ENCODE assay signal across 1 cellular context in the genomic region with DNA sequence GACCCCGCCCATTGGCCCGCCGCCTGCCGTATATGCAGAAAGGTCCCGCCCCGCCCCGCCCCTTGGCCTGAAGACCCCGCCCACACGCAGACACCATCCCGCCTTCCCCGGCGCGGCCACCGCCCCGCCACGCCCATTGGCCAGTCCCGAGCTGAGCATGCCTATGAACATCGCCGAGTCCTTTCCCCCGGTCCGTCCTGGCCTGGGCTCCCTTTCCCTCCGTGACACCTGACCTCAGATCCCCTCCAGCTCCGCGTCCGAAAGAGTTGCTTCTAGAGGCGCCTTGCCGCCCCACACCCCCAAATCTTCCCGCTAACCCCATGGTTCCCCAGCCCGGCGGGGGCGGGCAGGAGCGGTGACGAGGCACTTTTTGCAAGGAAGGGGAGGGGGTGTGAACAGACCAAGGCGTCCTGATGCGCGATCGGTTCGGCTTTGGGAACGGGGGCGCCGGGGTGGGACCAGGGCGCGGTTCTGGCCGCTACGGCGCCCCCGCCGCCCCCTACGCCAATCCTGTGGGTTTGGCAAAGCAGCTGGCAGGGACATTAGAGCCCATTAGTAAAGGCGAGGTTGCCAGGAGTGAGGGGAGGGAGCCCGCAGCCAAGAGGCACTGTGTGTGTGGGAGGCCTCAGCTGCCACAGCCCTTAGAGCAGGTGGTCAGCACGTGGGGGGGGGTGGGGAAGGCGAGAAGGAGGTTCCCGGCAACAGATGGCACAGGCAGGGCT.
TF ChIP-seq lines count a peak whose summit lies in the region.

No MANE protein-coding gene starts in this region.

TF ChIP-seq in GM12878, 131 proteins besides CTCF, POLR2A, EP300 and RAD21 (continued from another document and continues in another):
- no peak for TF ChIP-seq REST (IDR thresholded peaks at IDR 0.05; ENCODE audit: low read depth, low read length)
- TF ChIP-seq YY1 (IDR thresholded peaks at IDR 0.05; ENCODE audit: low read depth, low read length): no peak
- TF ChIP-seq, protein P1, sequence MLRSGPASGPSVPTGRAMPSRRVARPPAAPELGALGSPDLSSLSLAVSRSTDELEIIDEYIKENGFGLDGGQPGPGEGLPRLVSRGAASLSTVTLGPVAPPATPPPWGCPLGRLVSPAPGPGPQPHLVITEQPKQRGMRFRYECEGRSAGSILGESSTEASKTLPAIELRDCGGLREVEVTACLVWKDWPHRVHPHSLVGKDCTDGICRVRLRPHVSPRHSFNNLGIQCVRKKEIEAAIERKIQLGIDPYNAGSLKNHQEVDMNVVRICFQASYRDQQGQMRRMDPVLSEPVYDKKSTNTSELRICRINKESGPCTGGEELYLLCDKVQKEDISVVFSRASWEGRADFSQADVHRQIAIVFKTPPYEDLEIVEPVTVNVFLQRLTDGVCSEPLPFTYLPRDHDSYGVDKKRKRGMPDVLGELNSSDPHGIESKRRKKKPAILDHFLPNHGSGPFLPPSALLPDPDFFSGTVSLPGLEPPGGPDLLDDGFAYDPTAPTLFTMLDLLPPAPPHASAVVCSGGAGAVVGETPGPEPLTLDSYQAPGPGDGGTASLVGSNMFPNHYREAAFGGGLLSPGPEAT (IDR thresholded peaks at IDR 0.05; ENCODE audit: low read depth): 0 out of 2 replicates have a peak, but pooled peaks have one; percentile 18
- no peak for TF ChIP-seq SREBF1 (IDR thresholded peaks at IDR 0.05; ENCODE audit: low read length)
- TF ChIP-seq ZNF207 (IDR thresholded peaks at IDR 0.05; ENCODE audit: borderline replicate concordance): no peak
- no peak for TF ChIP-seq TBL1XR1 (IDR thresholded peaks at IDR 0.05; ENCODE audit: low read depth, low read length)
- TF ChIP-seq ZNF622 (IDR thresholded peaks at IDR 0.05): no peak
- TF ChIP-seq, protein P2, sequence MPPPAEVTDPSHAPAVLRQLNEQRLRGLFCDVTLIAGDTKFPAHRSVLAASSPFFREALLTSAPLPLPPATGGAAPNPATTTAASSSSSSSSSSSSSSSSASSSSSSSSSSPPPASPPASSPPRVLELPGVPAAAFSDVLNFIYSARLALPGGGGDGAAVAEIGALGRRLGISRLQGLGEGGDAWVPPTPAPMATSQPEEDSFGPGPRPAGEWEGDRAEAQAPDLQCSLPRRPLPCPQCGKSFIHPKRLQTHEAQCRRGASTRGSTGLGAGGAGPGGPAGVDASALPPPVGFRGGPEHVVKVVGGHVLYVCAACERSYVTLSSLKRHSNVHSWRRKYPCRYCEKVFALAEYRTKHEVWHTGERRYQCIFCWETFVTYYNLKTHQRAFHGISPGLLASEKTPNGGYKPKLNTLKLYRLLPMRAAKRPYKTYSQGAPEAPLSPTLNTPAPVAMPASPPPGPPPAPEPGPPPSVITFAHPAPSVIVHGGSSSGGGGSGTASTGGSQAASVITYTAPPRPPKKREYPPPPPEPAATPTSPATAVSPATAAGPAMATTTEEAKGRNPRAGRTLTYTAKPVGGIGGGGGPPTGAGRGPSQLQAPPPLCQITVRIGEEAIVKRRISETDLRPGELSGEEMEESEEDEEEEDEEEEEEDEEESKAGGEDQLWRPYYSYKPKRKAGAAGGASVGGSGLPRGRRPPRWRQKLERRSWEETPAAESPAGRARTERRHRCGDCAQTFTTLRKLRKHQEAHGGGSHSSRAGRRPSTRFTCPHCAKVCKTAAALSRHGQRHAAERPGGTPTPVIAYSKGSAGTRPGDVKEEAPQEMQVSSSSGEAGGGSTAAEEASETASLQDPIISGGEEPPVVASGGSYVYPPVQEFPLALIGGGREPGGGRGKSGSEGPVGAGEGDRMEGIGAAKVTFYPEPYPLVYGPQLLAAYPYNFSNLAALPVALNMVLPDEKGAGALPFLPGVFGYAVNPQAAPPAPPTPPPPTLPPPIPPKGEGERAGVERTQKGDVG (CRISPR knock-in tag; IDR thresholded peaks at IDR 0.05): no peak
- TF ChIP-seq ATF2 (IDR thresholded peaks at IDR 0.05; ENCODE audit: low read length): no peak
- no peak for TF ChIP-seq GATAD2B (conservative IDR thresholded peaks at IDR 0.05; ENCODE audit: low read depth)
- no peak for TF ChIP-seq ZNF217 (IDR thresholded peaks at IDR 0.05)
- no peak for TF ChIP-seq MYC (IDR thresholded peaks at IDR 0.05; ENCODE audit: insufficient read depth, insufficient read length, insufficient replicate concordance, low read length, severe bottlenecking)
- no peak for TF ChIP-seq ZNF24 (IDR thresholded peaks at IDR 0.05)
- TF ChIP-seq BRCA1 (IDR thresholded peaks at IDR 0.05; ENCODE audit: low read depth, low read length): no peak
- TF ChIP-seq ZNF592 (IDR thresholded peaks at IDR 0.05): no peak
- no peak for TF ChIP-seq HCFC1 (IDR thresholded peaks at IDR 0.05; ENCODE audit: low read length)
- no peak for TF ChIP-seq FOXK2 (IDR thresholded peaks at IDR 0.05)
- TF ChIP-seq SPI1 (IDR thresholded peaks at IDR 0.05; ENCODE audit: borderline replicate concordance, insufficient read depth, low read depth, low read length): no peak
- TF ChIP-seq, protein P3, sequence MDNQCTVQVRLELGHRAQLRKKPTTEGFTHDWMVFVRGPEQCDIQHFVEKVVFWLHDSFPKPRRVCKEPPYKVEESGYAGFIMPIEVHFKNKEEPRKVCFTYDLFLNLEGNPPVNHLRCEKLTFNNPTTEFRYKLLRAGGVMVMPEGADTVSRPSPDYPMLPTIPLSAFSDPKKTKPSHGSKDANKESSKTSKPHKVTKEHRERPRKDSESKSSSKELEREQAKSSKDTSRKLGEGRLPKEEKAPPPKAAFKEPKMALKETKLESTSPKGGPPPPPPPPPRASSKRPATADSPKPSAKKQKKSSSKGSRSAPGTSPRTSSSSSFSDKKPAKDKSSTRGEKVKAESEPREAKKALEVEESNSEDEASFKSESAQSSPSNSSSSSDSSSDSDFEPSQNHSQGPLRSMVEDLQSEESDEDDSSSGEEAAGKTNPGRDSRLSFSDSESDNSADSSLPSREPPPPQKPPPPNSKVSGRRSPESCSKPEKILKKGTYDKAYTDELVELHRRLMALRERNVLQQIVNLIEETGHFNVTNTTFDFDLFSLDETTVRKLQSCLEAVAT (IDR thresholded peaks at IDR 0.05): no peak
- no peak for TF ChIP-seq EED (IDR thresholded peaks at IDR 0.05; ENCODE audit: low read depth)
- TF ChIP-seq RCOR1 (conservative IDR thresholded peaks at IDR 0.05; ENCODE audit: low read depth, low read length): no peak
- TF ChIP-seq PAX5 (IDR thresholded peaks at IDR 0.05; ENCODE audit: borderline replicate concordance, low read depth, low read length): no peak
- no peak for TF ChIP-seq CHD1 (IDR thresholded peaks at IDR 0.05; ENCODE audit: low read depth, low read length)
- TF ChIP-seq, protein P4, sequence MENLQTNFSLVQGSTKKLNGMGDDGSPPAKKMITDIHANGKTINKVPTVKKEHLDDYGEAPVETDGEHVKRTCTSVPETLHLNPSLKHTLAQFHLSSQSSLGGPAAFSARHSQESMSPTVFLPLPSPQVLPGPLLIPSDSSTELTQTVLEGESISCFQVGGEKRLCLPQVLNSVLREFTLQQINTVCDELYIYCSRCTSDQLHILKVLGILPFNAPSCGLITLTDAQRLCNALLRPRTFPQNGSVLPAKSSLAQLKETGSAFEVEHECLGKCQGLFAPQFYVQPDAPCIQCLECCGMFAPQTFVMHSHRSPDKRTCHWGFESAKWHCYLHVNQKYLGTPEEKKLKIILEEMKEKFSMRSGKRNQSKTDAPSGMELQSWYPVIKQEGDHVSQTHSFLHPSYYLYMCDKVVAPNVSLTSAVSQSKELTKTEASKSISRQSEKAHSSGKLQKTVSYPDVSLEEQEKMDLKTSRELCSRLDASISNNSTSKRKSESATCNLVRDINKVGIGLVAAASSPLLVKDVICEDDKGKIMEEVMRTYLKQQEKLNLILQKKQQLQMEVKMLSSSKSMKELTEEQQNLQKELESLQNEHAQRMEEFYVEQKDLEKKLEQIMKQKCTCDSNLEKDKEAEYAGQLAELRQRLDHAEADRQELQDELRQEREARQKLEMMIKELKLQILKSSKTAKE (IDR thresholded peaks at IDR 0.05; ENCODE audit: low read depth, poor library complexity, severe bottlenecking): no peak
- TF ChIP-seq, protein P5, sequence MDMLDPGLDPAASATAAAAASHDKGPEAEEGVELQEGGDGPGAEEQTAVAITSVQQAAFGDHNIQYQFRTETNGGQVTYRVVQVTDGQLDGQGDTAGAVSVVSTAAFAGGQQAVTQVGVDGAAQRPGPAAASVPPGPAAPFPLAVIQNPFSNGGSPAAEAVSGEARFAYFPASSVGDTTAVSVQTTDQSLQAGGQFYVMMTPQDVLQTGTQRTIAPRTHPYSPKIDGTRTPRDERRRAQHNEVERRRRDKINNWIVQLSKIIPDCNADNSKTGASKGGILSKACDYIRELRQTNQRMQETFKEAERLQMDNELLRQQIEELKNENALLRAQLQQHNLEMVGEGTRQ (IDR thresholded peaks at IDR 0.05; ENCODE audit: borderline replicate concordance, low read depth, low read length): no peak
- no peak for TF ChIP-seq SREBF2 (IDR thresholded peaks at IDR 0.05; ENCODE audit: low read length)
- no peak for TF ChIP-seq JUNB (IDR thresholded peaks at IDR 0.05)
- no peak for TF ChIP-seq ZSCAN29 (IDR thresholded peaks at IDR 0.05)
- no peak for TF ChIP-seq CBX5 (IDR thresholded peaks at IDR 0.05; ENCODE audit: low read depth)
- TF ChIP-seq E2F8 (IDR thresholded peaks at IDR 0.05; ENCODE audit: low read depth, partially characterized antibody): no peak
- no peak for TF ChIP-seq ATF7 (IDR thresholded peaks at IDR 0.05; ENCODE audit: low read depth)
